In genomic region chr1:160124709-160125478, GRCh38 we compare ENCODE assay signal across 9 cellular contexts. TPM values are rescaled to one million over a fixed set of nuclear protein-coding genes. Genes with fewer than 3 reads are reported as not detected.
DNase-seq lines count a peak whose midpoint lies in the region; ATAC-seq and TF ChIP-seq lines count a peak whose summit lies in the region.
"Had no signal": no experiment of that assay in that cellular context is flagged by ENCODE, and none has a peak within 500 bp of the region (broad histone marks: within the 10 kb centered on the region; RNA-seq: fewer than 3 reads in every experiment).

No MANE protein-coding gene starts in this region.

- DNase-seq in GM23248: peak; percentile 90
- no peak for DNase-seq in RWPE2 (ENCODE audit: low spot score)
- DNase-seq in fibroblast of the conjunctiva (ENCODE audit: low read depth): peak; percentile 76
- peak; percentile 87 to 92 for DNase-seq in gastrocnemius medialis
- DNase-seq in activated CD8-positive, alpha-beta T cell treated with anti-CD3 and anti-CD28 coated beads, Interleukin-2, amount 10 ng/mL, durations not matched to agents 7 days and 5 days: no peak
- DNase-seq in NK-92 treated with Interleukin-12 subunit alpha and Interleukin-12 subunit beta, amount 100 ng/mL, for 24 hours (lab: John Stamatoyannopoulos, UW): no peak
- DNase-seq in hypothalamus (lab: John Stamatoyannopoulos, UW): no peak
- DNase-seq: NCI-H446 had no signal

- peak overlapping the region; percentile 70 for H3K27ac ChIP-seq in GM23248
- peak overlapping the region; percentile 39 for H3K27ac ChIP-seq in RWPE2 (ENCODE audit: poor library complexity, severe bottlenecking)
- peak overlapping the region; percentile 97 to 100 (median 98) for H3K27ac ChIP-seq in gastrocnemius medialis

- intact Hi-C loops in gastrocnemius medialis (cut with DNase I; ENCODE audit: low total_unique reads): no loop called here

- TF ChIP-seq POLR2A in gastrocnemius medialis (IDR thresholded peaks at IDR 0.05): peak; percentile 59 to 76

- no peaks in the 10 kb centered on the region for H3K27me3 ChIP-seq in GM23248 (replicated peaks; ENCODE audit: insufficient read depth)
- H3K27me3 ChIP-seq in RWPE2 (ENCODE audit: insufficient read depth, poor library complexity, severe bottlenecking): no peaks in the 10 kb centered on the region
- H3K27me3 ChIP-seq in gastrocnemius medialis: no peaks in the 10 kb centered on the region

- H3K4me3 Mint-ChIP-seq in activated CD8-positive, alpha-beta T cell treated with anti-CD3 and anti-CD28 coated beads, Interleukin-2, amount 10 ng/mL, durations not matched to agents 7 days and 5 days: no peak overlapping the region

- no peak overlapping the region for H2AFZ ChIP-seq in GM23248

- ATAC-seq in RWPE2 (ENCODE audit: low read depth) (peak; percentile 84), gastrocnemius medialis (peak; percentile 65 to 72), HG03571 (IDR thresholded peaks at IDR 0.05; ENCODE audit: unreplicated experiment) (no peak)
- no peak for ATAC-seq in activated CD8-positive, alpha-beta T cell treated with anti-CD3 and anti-CD28 coated beads, Interleukin-2, amount 10 ng/mL, durations not matched to agents 7 days and 5 days

- 26 to 27% methylated on average over 8 of the region's 8 CpGs for WGBS in GM23248 (ENCODE audit: low coverage in 1 of 2, low lambda C conversion rate in 2 of 2, missing lambda C conversion rate in 2 of 2), 2 experiments

- H3K9me3 ChIP-seq in GM23248 (ENCODE audit: low read depth): no peaks in the 10 kb centered on the region
- H3K9me3 ChIP-seq in RWPE2 (ENCODE audit: severe bottlenecking): no peaks in the 10 kb centered on the region
- no peaks in the 10 kb centered on the region for H3K9me3 ChIP-seq in gastrocnemius medialis

- H3K27ac Mint-ChIP-seq in activated CD8-positive, alpha-beta T cell treated with anti-CD3 and anti-CD28 coated beads, Interleukin-2, amount 10 ng/mL, durations not matched to agents 7 days and 5 days: no peak overlapping the region

- H3K9me3 Mint-ChIP-seq in activated CD8-positive, alpha-beta T cell treated with anti-CD3 and anti-CD28 coated beads, Interleukin-2, amount 10 ng/mL, durations not matched to agents 7 days and 5 days (ENCODE audit: insufficient read depth): no peaks in the 10 kb centered on the region

- H3K4me3 ChIP-seq in GM23248 (no peak overlapping the region), RWPE2 (ENCODE audit: severe bottlenecking) (no peak overlapping the region), gastrocnemius medialis (peak overlapping the region in 2 of 4 donors; percentile 7 to 16)

- H3K4me2 ChIP-seq in GM23248 (ENCODE audit: unreplicated experiment): peak overlapping the region; percentile 15

- no peaks in the 10 kb centered on the region for H3K79me2 ChIP-seq in GM23248 (ENCODE audit: insufficient read depth)

- peaks cover 44% of the 10 kb centered on the region for H3K4me1 ChIP-seq in GM23248 (ENCODE audit: insufficient read depth)
- peaks cover 10% of the 10 kb centered on the region for H3K4me1 ChIP-seq in RWPE2 (ENCODE audit: insufficient read depth, poor library complexity, severe bottlenecking)
- H3K4me1 ChIP-seq in gastrocnemius medialis: peaks cover 92 to 96% of the 10 kb centered on the region in 2 donors

- H3K36me3 Mint-ChIP-seq in activated CD8-positive, alpha-beta T cell treated with anti-CD3 and anti-CD28 coated beads, Interleukin-2, amount 10 ng/mL, durations not matched to agents 7 days and 5 days (ENCODE audit: low read depth): no peaks in the 10 kb centered on the region

- H4K20me1 ChIP-seq in GM23248 (ENCODE audit: insufficient read depth): no peaks in the 10 kb centered on the region

- no peaks in the 10 kb centered on the region for H3K4me1 Mint-ChIP-seq in activated CD8-positive, alpha-beta T cell treated with anti-CD3 and anti-CD28 coated beads, Interleukin-2, amount 10 ng/mL, durations not matched to agents 7 days and 5 days (ENCODE audit: low read depth)

- H3F3A ChIP-seq in GM23248 (ENCODE audit: insufficient read depth): peaks cover 11% of the 10 kb centered on the region

- H3K27me3 Mint-ChIP-seq in activated CD8-positive, alpha-beta T cell treated with anti-CD3 and anti-CD28 coated beads, Interleukin-2, amount 10 ng/mL, durations not matched to agents 7 days and 5 days (ENCODE audit: low read depth): peaks cover 2% of the 10 kb centered on the region

- CTCF ChIA-PET in activated CD8-positive, alpha-beta T cell treated with anti-CD3 and anti-CD28 coated beads, Interleukin-2, amount 10 ng/mL, durations not matched to agents 7 days and 5 days (lab: Charles Lee): no interaction called here

- H3K36me3 ChIP-seq in GM23248 (ENCODE audit: low read depth): no peaks in the 10 kb centered on the region
- no peaks in the 10 kb centered on the region for H3K36me3 ChIP-seq in RWPE2 (ENCODE audit: low read depth)
- H3K36me3 ChIP-seq in gastrocnemius medialis: peaks cover 0 to 62% of the 10 kb centered on the region in 2 donors

- in situ Hi-C loops in GM23248 (cut with MboI) (no loop called here), gastrocnemius medialis (cut with MboI; ENCODE audit: low sequenced_read_pairs in 4 of 4) (no loop called here)

- no peaks in the 10 kb centered on the region for H3K9me2 ChIP-seq in GM23248 (ENCODE audit: insufficient read depth)

- TF ChIP-seq CTCF in RWPE2 (IDR thresholded peaks at IDR 0.05; ENCODE audit: poor library complexity, severe bottlenecking) (peak; percentile 34), gastrocnemius medialis (IDR thresholded peaks at IDR 0.05 in 4 of 5, conservative IDR thresholded peaks at IDR 0.05 in 1 of 5) (peak in 3 of 5 experiments; percentile 42 to 45 (median 43))

- H3K9ac ChIP-seq in GM23248: no peak overlapping the region

- POLR2A ChIA-PET in activated CD8-positive, alpha-beta T cell treated with anti-CD3 and anti-CD28 coated beads, Interleukin-2, amount 10 ng/mL, durations not matched to agents 7 days and 5 days (lab: Charles Lee): no interaction called here

RNA-seq across cellular contexts. Expression of gene ATP1A2, which starts 9.3 kb away (rescaled TPM):
- total RNA-seq in GM23248 (2014; rRNA removed; shearing (Covaris generic)): 0.11 and 0.13 TPM in 2 replicates
- 0.14 and 0.30 TPM in 2 replicates for polyA plus RNA-seq in GM23248 (2016; fragmentation: Nextera tagmentation; extraction: Ambion mirVana)
- 100 to 1,000 TPM; 281 to 710 (median 413) TPM for total RNA-seq in gastrocnemius medialis
- not detected for total RNA-seq in activated CD8-positive, alpha-beta T cell treated with anti-CD3 and anti-CD28 coated beads, Interleukin-2, amount 10 ng/mL, durations not matched to agents 7 days and 5 days

RNA-seq across cellular contexts. Expression of gene IGSF8, which starts 26.5 kb away (rescaled TPM):
- 43.3 and 52.2 TPM in 2 replicates for total RNA-seq in GM23248 (2014; rRNA removed; shearing (Covaris generic))
- 32.9 and 34.6 TPM in 2 replicates for polyA plus RNA-seq in GM23248 (2016; fragmentation: Nextera tagmentation; extraction: Ambion mirVana)
- 10 to 100 TPM in 1 of 4 donors, 1 to 10 TPM in 3; 3.4 to 12.8 (median 8.7) TPM for total RNA-seq in gastrocnemius medialis
- total RNA-seq in activated CD8-positive, alpha-beta T cell treated with anti-CD3 and anti-CD28 coated beads, Interleukin-2, amount 10 ng/mL, durations not matched to agents 7 days and 5 days: 10 to 100 TPM; 41.7 to 44.4 TPM

RNA-seq across cellular contexts. Expression of gene ATP1A4, which starts 26.5 kb away (rescaled TPM):
- total RNA-seq in GM23248 (2014; rRNA removed; shearing (Covaris generic)): not detected in 2 replicates
- polyA plus RNA-seq in GM23248 (2016; fragmentation: Nextera tagmentation; extraction: Ambion mirVana): not detected in 2 replicates
- total RNA-seq in gastrocnemius medialis: under 1 TPM in 2 of 4 donors, not detected in 2; 0.07 to 0.47 TPM
- total RNA-seq in activated CD8-positive, alpha-beta T cell treated with anti-CD3 and anti-CD28 coated beads, Interleukin-2, amount 10 ng/mL, durations not matched to agents 7 days and 5 days: not detected

RNA-seq across cellular contexts. Expression of gene KCNJ9, which starts 43.6 kb away (rescaled TPM):
- 0.13 TPM in 1 of 2 replicates, not detected in the other for total RNA-seq in GM23248 (2014; rRNA removed; shearing (Covaris generic))
- not detected in 2 replicates for polyA plus RNA-seq in GM23248 (2016; fragmentation: Nextera tagmentation; extraction: Ambion mirVana)
- total RNA-seq in gastrocnemius medialis: not detected
- total RNA-seq in activated CD8-positive, alpha-beta T cell treated with anti-CD3 and anti-CD28 coated beads, Interleukin-2, amount 10 ng/mL, durations not matched to agents 7 days and 5 days: not detected

RNA-seq across cellular contexts. Expression of gene KCNJ10, which starts 54.9 kb away (rescaled TPM):
- total RNA-seq in GM23248 (2014; rRNA removed; shearing (Covaris generic)): not detected in 2 replicates
- not detected in 2 replicates for polyA plus RNA-seq in GM23248 (2016; fragmentation: Nextera tagmentation; extraction: Ambion mirVana)
- total RNA-seq in gastrocnemius medialis: not detected
- total RNA-seq in activated CD8-positive, alpha-beta T cell treated with anti-CD3 and anti-CD28 coated beads, Interleukin-2, amount 10 ng/mL, durations not matched to agents 7 days and 5 days: not detected

Comparison
In these comparisons a context has a peak if more than half of its experiments do, and no peak if none do; other contexts are left out.
1. DNase-seq: peak in GM23248 (single experiment), fibroblast of the conjunctiva (single experiment) and gastrocnemius medialis (2 of 2); none in RWPE2 (single experiment), activated CD8-positive, alpha-beta T cell treated with anti-CD3 and anti-CD28 coated beads, Interleukin-2, amount 10 ng/mL, durations not matched to agents 7 days and 5 days (single experiment), NK-92 treated with Interleukin-12 subunit alpha and Interleukin-12 subunit beta, amount 100 ng/mL, for 24 hours (single experiment) and hypothalamus (0 of 51).
2. H3K27ac ChIP-seq: peak in every context shown above with its lines; median percentile 98 in gastrocnemius medialis; 70 in GM23248; 39 in RWPE2.
3. ATAC-seq: peak in RWPE2 (single experiment) and gastrocnemius medialis (2 of 2); none in activated CD8-positive, alpha-beta T cell treated with anti-CD3 and anti-CD28 coated beads, Interleukin-2, amount 10 ng/mL, durations not matched to agents 7 days and 5 days (single experiment) and HG03571 (single experiment).
4. RNA of gene ATP1A2, which starts 9.3 kb away (total RNA-seq): 281 to 710 TPM in gastrocnemius medialis; 0.11 to 0.13 TPM in GM23248 and not detected in activated CD8-positive, alpha-beta T cell treated with anti-CD3 and anti-CD28 coated beads, Interleukin-2, amount 10 ng/mL, durations not matched to agents 7 days and 5 days; every median in the first group is over 100 times any median in the second.